ENCODE assay signal across 11 cellular contexts in the genomic region with DNA sequence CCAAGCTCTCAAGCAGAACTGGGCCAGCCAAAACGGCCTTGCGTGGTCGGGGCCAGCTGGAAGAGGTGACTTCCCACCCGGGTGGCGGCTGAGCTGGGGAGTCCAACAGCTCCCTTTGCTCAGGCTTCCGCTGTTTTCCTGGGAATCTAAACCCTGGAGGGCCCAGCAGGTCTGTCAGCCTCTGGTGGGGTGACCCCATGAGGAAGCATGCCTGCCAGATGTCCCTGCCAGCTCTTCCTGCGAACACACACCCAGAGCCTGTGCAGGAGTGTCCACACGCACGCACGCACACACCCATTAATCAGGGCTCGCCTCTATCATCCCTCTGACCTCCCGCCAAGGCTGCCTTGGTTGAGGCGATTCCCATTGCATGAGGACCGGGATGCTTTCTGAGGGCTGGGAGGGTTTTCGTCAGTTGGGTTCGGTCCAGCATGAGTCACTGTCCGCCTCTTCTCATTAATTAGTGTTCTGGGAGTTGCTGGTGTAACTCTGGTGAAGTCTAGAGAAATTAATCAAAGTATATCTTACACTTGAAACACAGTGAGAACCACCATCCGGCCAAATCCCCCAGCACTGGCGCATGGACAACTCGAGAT.
DNase-seq lines count a peak whose midpoint lies in the region; ATAC-seq and TF ChIP-seq lines count a peak whose summit lies in the region.
"Had no signal": no experiment of that assay in that cellular context is flagged by ENCODE, and none has a peak within 500 bp of the region (broad histone marks: within the 10 kb centered on the region; RNA-seq: fewer than 3 reads in every experiment).

No MANE protein-coding gene starts in this region.

- H3K4me1 ChIP-seq in esophagus muscularis mucosa (peaks cover 2 to 18% (median 13%) of the 10 kb centered on the region in 4 donors), mucosa of descending colon (ENCODE audit: low read depth) (no peaks in the 10 kb centered on the region), uterus (peaks cover 0 to 7% of the 10 kb centered on the region in 2 donors)
- H3K4me1 ChIP-seq: A549 had no signal

- CTCF ChIA-PET in Calu3 (lab: Charles Lee), result no interaction called here

- H3K9me3 ChIP-seq in esophagus muscularis mucosa (peaks cover 0 to 13% (median 9%) of the 10 kb centered on the region in 4 donors), mucosa of descending colon (no peaks in the 10 kb centered on the region), uterus (no peaks in the 10 kb centered on the region)

- no TSS peak for BruUV-seq in Calu3 (replicated peaks; lab: Mats Ljungman, UMichigan)

- whole genome bisulfite sequencing in esophagus muscularis mucosa, result 44% methylated on average over 10 of the region's 20 CpGs

- ATAC-seq in mucosa of descending colon, result peak; percentile 68
- ATAC-seq in GM18868 (IDR thresholded peaks at IDR 0.05; ENCODE audit: unreplicated experiment), result no peak
- ATAC-seq: A549 had no signal

- H3K27me3 Mint-ChIP-seq in Calu3 (ENCODE audit: unreplicated experiment), result peaks cover 51% of the 10 kb centered on the region

- no peak overlapping the region for H3K27ac Mint-ChIP-seq in Calu3 (ENCODE audit: unreplicated experiment)
- H3K27ac Mint-ChIP-seq: activated CD4-positive, alpha-beta T cell treated with anti-CD3 and anti-CD28 coated beads, Interleukin-2, amount 10 ng/mL, durations not matched to agents 7 days and 5 days had no signal

- no peak for TF ChIP-seq CTCF in esophagus muscularis mucosa (IDR thresholded peaks at IDR 0.05)
- TF ChIP-seq CTCF in mucosa of descending colon (IDR thresholded peaks at IDR 0.05), result no peak
- TF ChIP-seq CTCF in uterus (IDR thresholded peaks at IDR 0.05), result no peak
- no peak for TF ChIP-seq CTCF in Calu3 (IDR thresholded peaks at IDR 0.05; ENCODE audit: unreplicated experiment)

- H3K4me3 Mint-ChIP-seq in Calu3 (ENCODE audit: low read depth, unreplicated experiment), result no peak overlapping the region
- H3K4me3 Mint-ChIP-seq: activated CD4-positive, alpha-beta T cell treated with anti-CD3 and anti-CD28 coated beads, Interleukin-2, amount 10 ng/mL, durations not matched to agents 7 days and 5 days had no signal

- peaks cover 7% of the 10 kb centered on the region for H3K9me3 Mint-ChIP-seq in Calu3 (ENCODE audit: low read depth, unreplicated experiment)
- H3K9me3 Mint-ChIP-seq: activated CD4-positive, alpha-beta T cell treated with anti-CD3 and anti-CD28 coated beads, Interleukin-2, amount 10 ng/mL, durations not matched to agents 7 days and 5 days had no signal

- no peaks in the 10 kb centered on the region for H3K4me1 Mint-ChIP-seq in Calu3 (ENCODE audit: low read depth, unreplicated experiment)
- H3K4me1 Mint-ChIP-seq: activated CD4-positive, alpha-beta T cell treated with anti-CD3 and anti-CD28 coated beads, Interleukin-2, amount 10 ng/mL, durations not matched to agents 7 days and 5 days had no signal

- intact Hi-C loops in esophagus muscularis mucosa (cut with DNase I), result no loop called here
- intact Hi-C loops in mucosa of descending colon (cut with DNase I, micrococcal nuclease), result no loop called here
- intact Hi-C loops in uterus (cut with DNase I; ENCODE audit: low total_unique reads), result no loop called here
- intact Hi-C loops in Calu3 (cut with micrococcal nuclease; ENCODE audit: unreplicated experiment), result no loop called here

- H3K36me3 ChIP-seq in esophagus muscularis mucosa (no peaks in the 10 kb centered on the region), mucosa of descending colon (ENCODE audit: low read depth) (no peaks in the 10 kb centered on the region), uterus (no peaks in the 10 kb centered on the region)

- no peak overlapping the region for H3K4me3 ChIP-seq in esophagus muscularis mucosa
- no peak overlapping the region for H3K4me3 ChIP-seq in mucosa of descending colon
- no peak overlapping the region for H3K4me3 ChIP-seq in uterus
- H3K4me3 ChIP-seq: A549 had no signal

- H3K27me3 ChIP-seq in esophagus muscularis mucosa, result no peaks in the 10 kb centered on the region
- no peaks in the 10 kb centered on the region for H3K27me3 ChIP-seq in uterus

- TF ChIP-seq POLR2A in esophagus muscularis mucosa (IDR thresholded peaks at IDR 0.05; ENCODE audit: low read depth), result no peak
- no peak for TF ChIP-seq POLR2A in uterus (IDR thresholded peaks at IDR 0.05)

- H3K27ac ChIP-seq in esophagus muscularis mucosa (replicated peaks in 1 of 4), result peak overlapping the region in 1 of 4 donors; percentile 12
- peak overlapping the region; percentile 73 to 86 for H3K27ac ChIP-seq in uterus
- H3K27ac ChIP-seq: A549 had no signal

- H3K36me3 Mint-ChIP-seq in Calu3 (ENCODE audit: insufficient read depth, unreplicated experiment), result no peaks in the 10 kb centered on the region

- peak; percentile 35 for DNase-seq in activated CD8-positive, alpha-beta memory T cell treated with anti-CD3 and anti-CD28 coated beads for 24 hours
- no peak for DNase-seq in activated CD8-positive, alpha-beta memory T cell treated with anti-CD3 and anti-CD28 coated beads, Interleukin-2, amount 50 U/mL, for 4 hours
- DNase-seq in esophagus muscularis mucosa (ENCODE audit: extremely low spot score) (peak; percentile 98), mucosa of descending colon (peak; percentile 50 to 83 (median 61)), uterus (peak; percentile 97 to 98), dermis blood vessel endothelial cell (no peak), Calu3 (no peak)
- DNase-seq: activated CD4-positive, alpha-beta T cell treated with anti-CD3 and anti-CD28 coated beads, Interleukin-2, amount 10 ng/mL, durations not matched to agents 7 days and 5 days; NCI-H187 treated with DMSO at 0.1 percent for 48 hours had no signal

- TF ChIP-seq EP300 in esophagus muscularis mucosa (IDR thresholded peaks at IDR 0.05), result no peak

Comparison
In these comparisons a context has a peak if more than half of its experiments do, and no peak if none do; other contexts are left out.
1. DNase-seq: peak in activated CD8-positive, alpha-beta memory T cell treated with anti-CD3 and anti-CD28 coated beads for 24 hours (single experiment), esophagus muscularis mucosa (single experiment), mucosa of descending colon (3 of 3) and uterus (2 of 2); none in activated CD8-positive, alpha-beta memory T cell treated with anti-CD3 and anti-CD28 coated beads, Interleukin-2, amount 50 U/mL, for 4 hours (single experiment), dermis blood vessel endothelial cell (single experiment) and Calu3 (single experiment).